2 cellular contexts compared by ENCODE assay signal in the genomic region with DNA sequence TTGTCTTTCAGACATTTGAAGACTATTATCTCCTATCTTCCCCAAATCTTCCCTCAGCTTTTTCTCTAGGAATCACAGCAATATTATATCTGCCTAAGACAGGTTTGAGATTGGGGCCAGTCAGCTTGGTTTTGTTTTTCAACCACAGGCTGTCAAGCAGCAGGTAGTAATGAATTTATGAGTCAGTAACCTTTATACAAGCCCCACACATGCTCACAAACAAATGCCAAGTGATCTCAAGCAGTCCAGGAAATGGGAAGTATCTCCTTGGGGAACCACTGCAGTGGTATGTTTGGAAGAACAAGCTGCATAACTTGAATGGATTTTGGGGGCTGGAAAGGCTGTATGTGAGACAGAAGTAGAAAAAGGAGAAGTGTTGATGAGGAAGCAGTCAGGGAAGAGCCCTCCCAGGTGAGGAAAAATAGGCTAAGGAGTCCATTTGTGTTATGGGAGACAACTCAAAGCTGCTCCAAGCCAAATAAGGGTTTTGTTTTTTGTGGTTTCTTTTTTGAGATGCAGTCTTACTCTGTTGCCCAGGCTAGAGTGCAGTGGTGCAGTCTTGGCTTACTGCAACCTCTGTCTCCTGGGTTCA.
TF ChIP-seq lines count a peak whose summit lies in the region.

No MANE protein-coding gene starts in this region.

TF ChIP-seq in SK-N-SH, 30 proteins besides CTCF, POLR2A, EP300 and RAD21 (continued from another document):
- TF ChIP-seq, protein P1, sequence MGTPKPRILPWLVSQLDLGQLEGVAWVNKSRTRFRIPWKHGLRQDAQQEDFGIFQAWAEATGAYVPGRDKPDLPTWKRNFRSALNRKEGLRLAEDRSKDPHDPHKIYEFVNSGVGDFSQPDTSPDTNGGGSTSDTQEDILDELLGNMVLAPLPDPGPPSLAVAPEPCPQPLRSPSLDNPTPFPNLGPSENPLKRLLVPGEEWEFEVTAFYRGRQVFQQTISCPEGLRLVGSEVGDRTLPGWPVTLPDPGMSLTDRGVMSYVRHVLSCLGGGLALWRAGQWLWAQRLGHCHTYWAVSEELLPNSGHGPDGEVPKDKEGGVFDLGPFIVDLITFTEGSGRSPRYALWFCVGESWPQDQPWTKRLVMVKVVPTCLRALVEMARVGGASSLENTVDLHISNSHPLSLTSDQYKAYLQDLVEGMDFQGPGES (IDR thresholded peaks at IDR 0.05; ENCODE audit: low read depth, low read length) = no peak
- TF ChIP-seq, protein P2, sequence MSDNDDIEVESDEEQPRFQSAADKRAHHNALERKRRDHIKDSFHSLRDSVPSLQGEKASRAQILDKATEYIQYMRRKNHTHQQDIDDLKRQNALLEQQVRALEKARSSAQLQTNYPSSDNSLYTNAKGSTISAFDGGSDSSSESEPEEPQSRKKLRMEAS (IDR thresholded peaks at IDR 0.05; ENCODE audit: low read depth) = no peak
- TF ChIP-seq CHD2 (IDR thresholded peaks at IDR 0.05; ENCODE audit: low read length, partially characterized antibody) = no peak

TF ChIP-seq in SK-N-SH treated with all-trans-retinoic acid at 6 μM for 48 hours, 23 proteins besides CTCF, POLR2A, EP300 and RAD21 (continued from another document):
- TF ChIP-seq, protein P3, sequence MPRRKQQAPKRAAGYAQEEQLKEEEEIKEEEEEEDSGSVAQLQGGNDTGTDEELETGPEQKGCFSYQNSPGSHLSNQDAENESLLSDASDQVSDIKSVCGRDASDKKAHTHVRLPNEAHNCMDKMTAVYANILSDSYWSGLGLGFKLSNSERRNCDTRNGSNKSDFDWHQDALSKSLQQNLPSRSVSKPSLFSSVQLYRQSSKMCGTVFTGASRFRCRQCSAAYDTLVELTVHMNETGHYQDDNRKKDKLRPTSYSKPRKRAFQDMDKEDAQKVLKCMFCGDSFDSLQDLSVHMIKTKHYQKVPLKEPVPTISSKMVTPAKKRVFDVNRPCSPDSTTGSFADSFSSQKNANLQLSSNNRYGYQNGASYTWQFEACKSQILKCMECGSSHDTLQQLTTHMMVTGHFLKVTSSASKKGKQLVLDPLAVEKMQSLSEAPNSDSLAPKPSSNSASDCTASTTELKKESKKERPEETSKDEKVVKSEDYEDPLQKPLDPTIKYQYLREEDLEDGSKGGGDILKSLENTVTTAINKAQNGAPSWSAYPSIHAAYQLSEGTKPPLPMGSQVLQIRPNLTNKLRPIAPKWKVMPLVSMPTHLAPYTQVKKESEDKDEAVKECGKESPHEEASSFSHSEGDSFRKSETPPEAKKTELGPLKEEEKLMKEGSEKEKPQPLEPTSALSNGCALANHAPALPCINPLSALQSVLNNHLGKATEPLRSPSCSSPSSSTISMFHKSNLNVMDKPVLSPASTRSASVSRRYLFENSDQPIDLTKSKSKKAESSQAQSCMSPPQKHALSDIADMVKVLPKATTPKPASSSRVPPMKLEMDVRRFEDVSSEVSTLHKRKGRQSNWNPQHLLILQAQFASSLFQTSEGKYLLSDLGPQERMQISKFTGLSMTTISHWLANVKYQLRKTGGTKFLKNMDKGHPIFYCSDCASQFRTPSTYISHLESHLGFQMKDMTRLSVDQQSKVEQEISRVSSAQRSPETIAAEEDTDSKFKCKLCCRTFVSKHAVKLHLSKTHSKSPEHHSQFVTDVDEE (CRISPR knock-in tag; IDR thresholded peaks at IDR 0.05) = no peak
- TF ChIP-seq BACH2 (CRISPR knock-in tag; IDR thresholded peaks at IDR 0.05; ENCODE audit: borderline replicate concordance) (no peak), ZNF8 (CRISPR knock-in tag; IDR thresholded peaks at IDR 0.05) (no peak), RARB (CRISPR knock-in tag; IDR thresholded peaks at IDR 0.05) (no peak), GLIS3 (CRISPR knock-in tag; IDR thresholded peaks at IDR 0.05) (no peak), ISL1 (CRISPR knock-in tag; IDR thresholded peaks at IDR 0.05) (no peak), SNAI2 (CRISPR knock-in tag; IDR thresholded peaks at IDR 0.05) (no peak), TOX (CRISPR knock-in tag; IDR thresholded peaks at IDR 0.05; ENCODE audit: borderline replicate concordance) (no peak), OSR1 (CRISPR knock-in tag; IDR thresholded peaks at IDR 0.05) (no peak), PPARA (CRISPR knock-in tag; IDR thresholded peaks at IDR 0.05; ENCODE audit: borderline replicate concordance) (no peak), ESRRG (CRISPR knock-in tag; IDR thresholded peaks at IDR 0.05) (no peak), ZC3H10 (CRISPR knock-in tag; IDR thresholded peaks at IDR 0.05) (no peak)
- TF ChIP-seq, protein P4, sequence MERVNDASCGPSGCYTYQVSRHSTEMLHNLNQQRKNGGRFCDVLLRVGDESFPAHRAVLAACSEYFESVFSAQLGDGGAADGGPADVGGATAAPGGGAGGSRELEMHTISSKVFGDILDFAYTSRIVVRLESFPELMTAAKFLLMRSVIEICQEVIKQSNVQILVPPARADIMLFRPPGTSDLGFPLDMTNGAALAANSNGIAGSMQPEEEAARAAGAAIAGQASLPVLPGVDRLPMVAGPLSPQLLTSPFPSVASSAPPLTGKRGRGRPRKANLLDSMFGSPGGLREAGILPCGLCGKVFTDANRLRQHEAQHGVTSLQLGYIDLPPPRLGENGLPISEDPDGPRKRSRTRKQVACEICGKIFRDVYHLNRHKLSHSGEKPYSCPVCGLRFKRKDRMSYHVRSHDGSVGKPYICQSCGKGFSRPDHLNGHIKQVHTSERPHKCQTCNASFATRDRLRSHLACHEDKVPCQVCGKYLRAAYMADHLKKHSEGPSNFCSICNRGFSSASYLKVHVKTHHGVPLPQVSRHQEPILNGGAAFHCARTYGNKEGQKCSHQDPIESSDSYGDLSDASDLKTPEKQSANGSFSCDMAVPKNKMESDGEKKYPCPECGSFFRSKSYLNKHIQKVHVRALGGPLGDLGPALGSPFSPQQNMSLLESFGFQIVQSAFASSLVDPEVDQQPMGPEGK (CRISPR knock-in tag; IDR thresholded peaks at IDR 0.05; ENCODE audit: borderline replicate concordance) = no peak
